29 cellular contexts compared by ENCODE assay signal in genomic region chr16:86108062-86108461, GRCh38.
"Had no signal": no experiment of that assay in that cellular context is flagged by ENCODE, and none has a peak within 500 bp of the region (broad histone marks: within the 10 kb centered on the region; RNA-seq: fewer than 3 reads in every experiment).

No MANE protein-coding gene starts in this region.

- H3K27me3 ChIP-seq: body of pancreas, colonic mucosa had no signal

- ATAC-seq: activated CD4-positive, alpha-beta T cell treated with anti-CD3 and anti-CD28 coated beads for 36 hours; activated CD4-positive, CD25-positive, alpha-beta regulatory T cell treated with anti-CD3 and anti-CD28 coated beads, Interleukin-2, amount 50 U/mL, for 24 hours; activated CD8-positive, alpha-beta memory T cell treated with anti-CD3 and anti-CD28 coated beads, Interleukin-2, amount 10 ng/mL, durations not matched to agents 7 days and 5 days; activated CD8-positive, alpha-beta T cell treated with anti-CD3 and anti-CD28 coated beads, Interleukin-2, amount 10 ng/mL, durations not matched to agents 7 days and 5 days; activated naive CD8-positive, alpha-beta T cell treated with anti-CD3 and anti-CD28 coated beads, Interleukin-2, amount 50 U/mL, for 24 hours; body of pancreas; esophagus mucosa; T-helper 17 cell had no signal

- H3K36me3 ChIP-seq: adrenal gland, colonic mucosa, WERI-Rb-1 had no signal

- H3K9me3 ChIP-seq: adrenal gland, body of pancreas, colonic mucosa had no signal

- FAIRE-seq: frontal cortex had no signal

- H3K27ac ChIP-seq: adrenal gland, colonic mucosa, WERI-Rb-1 had no signal

- H3K4me3 ChIP-seq: adrenal gland, body of pancreas, colonic mucosa had no signal

- DNase-seq: activated B cell treated with CpG ODN at 0.5 μM for 24 hours; activated CD4-positive, alpha-beta memory T cell treated with anti-CD3 and anti-CD28 coated beads for 36 hours; activated CD4-positive, alpha-beta T cell treated with anti-CD3 and anti-CD28 coated beads for 36 hours; activated CD4-positive, alpha-beta T cell treated with anti-CD3 and anti-CD28 coated beads, Interleukin-2, amount 10 ng/mL, durations not matched to agents 24 days and 14 days; activated CD8-positive, alpha-beta memory T cell treated with anti-CD3 and anti-CD28 coated beads, Interleukin-2, amount 10 ng/mL, durations not matched to agents 7 days and 5 days; activated CD8-positive, alpha-beta memory T cell treated with anti-CD3 and anti-CD28 coated beads, Interleukin-2, amount 50 U/mL, for 4 hours; activated CD8-positive, alpha-beta T cell treated with anti-CD3 and anti-CD28 coated beads, Interleukin-2, amount 10 ng/mL, durations not matched to agents 7 days and 5 days; activated effector memory CD4-positive, alpha-beta T cell treated with anti-CD3 and anti-CD28 coated beads, Interleukin-2, amount 50 U/mL, for 16 hours; activated naive CD4-positive, alpha-beta T cell treated with anti-CD3 and anti-CD28 coated beads for 36 hours; activated naive CD8-positive, alpha-beta T cell treated with anti-CD3 and anti-CD28 coated beads for 36 hours; activated naive CD8-positive, alpha-beta T cell treated with anti-CD3 and anti-CD28 coated beads, Interleukin-2, amount 50 U/mL, for 24 hours; activated T-cell treated with anti-CD3 and anti-CD28 coated beads, Interleukin-2, amount 50 U/mL, for 1 hour; activated T-cell treated with anti-CD3 and anti-CD28 coated beads, Interleukin-2, amount 50 U/mL, for 48 hours; adrenal gland; amygdala; aorta; body of pancreas; central memory CD4-positive, alpha-beta T cell; cerebellar nuclear complex; colonic mucosa; effector CD8-positive, alpha-beta T cell; foreskin fibroblast; head of caudate nucleus; T-helper 17 cell; T1000; WERI-Rb-1 had no signal

- H3K4me1 ChIP-seq: adrenal gland, body of pancreas, colonic mucosa had no signal
